In the genomic region with DNA sequence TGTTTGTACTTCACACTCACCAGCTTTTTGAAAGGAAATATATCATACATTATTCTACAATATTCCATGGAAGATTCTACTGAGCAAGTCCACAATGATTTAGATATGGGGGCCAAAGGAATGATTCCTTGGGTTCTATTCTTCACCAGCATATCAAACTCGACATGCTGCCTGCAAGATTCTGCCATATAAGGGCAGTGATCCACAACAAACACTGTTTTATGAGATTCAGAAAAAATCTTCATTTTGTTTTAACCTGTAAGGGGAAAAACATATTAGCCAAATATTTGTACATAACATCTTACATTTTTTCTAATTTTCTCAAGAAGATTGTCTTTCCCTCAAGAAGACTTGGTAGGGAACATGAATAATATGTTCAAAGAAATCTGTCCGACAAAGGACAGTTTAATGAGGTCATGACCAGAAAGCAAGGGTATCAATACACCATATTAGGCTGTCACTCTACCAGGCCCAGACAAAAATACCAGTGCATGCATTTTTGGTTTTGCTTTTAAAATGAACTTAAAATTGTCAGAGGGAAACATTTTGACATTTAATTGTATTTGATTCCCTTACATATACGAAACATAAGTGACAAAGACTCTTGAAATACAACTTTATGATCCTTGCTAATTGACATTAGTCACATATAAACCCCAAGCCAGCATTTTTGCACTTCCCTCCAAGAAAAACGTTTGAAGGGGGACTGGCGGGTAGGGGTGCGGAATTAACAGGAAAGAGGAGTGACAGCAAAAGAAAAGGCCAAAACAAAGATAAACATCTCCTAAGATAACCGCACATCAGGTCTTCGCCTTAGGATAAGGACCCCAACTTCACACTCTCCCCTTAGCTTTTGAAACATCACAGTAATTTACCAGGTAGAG, we compare ENCODE assay signal across 8 cellular contexts. TPM values are rescaled to one million over a fixed set of nuclear protein-coding genes. Genes with fewer than 3 reads are reported as not detected.
DNase-seq lines count a peak whose midpoint lies in the region; ATAC-seq and TF ChIP-seq lines count a peak whose summit lies in the region.

No MANE protein-coding gene starts in this region.

- peak overlapping the region; percentile 95 for H3K4me3 Mint-ChIP-seq in stimulated activated effector memory CD8-positive, alpha-beta T cell treated with anti-CD3 and anti-CD28 coated beads, Interleukin-12 subunit alpha, Interleukin-12 subunit beta, amount 100 ng/mL, for 72 hours

- no peaks in the 10 kb centered on the region for H3K9me3 ChIP-seq in right cardiac atrium (ENCODE audit: control insufficient read depth, low read length)

- no peak for TF ChIP-seq CTCF in WI38 (IDR thresholded peaks at IDR 0.05; ENCODE audit: low read depth, low read length)

- 13% methylated on average over 8 of the region's 8 CpGs for WGBS in right cardiac atrium

- peaks cover under 1% of the 10 kb centered on the region for H3K4me1 ChIP-seq in right cardiac atrium (ENCODE audit: control insufficient read depth, insufficient read depth, low read length)

- H3K9me3 Mint-ChIP-seq in stimulated activated effector memory CD8-positive, alpha-beta T cell treated with anti-CD3 and anti-CD28 coated beads, Interleukin-12 subunit alpha, Interleukin-12 subunit beta, amount 100 ng/mL, for 72 hours = no peaks in the 10 kb centered on the region

- H3K4me1 Mint-ChIP-seq in stimulated activated effector memory CD8-positive, alpha-beta T cell treated with anti-CD3 and anti-CD28 coated beads, Interleukin-12 subunit alpha, Interleukin-12 subunit beta, amount 100 ng/mL, for 72 hours = peaks cover 55% of the 10 kb centered on the region

- peaks cover 66% of the 10 kb centered on the region for H3K36me3 Mint-ChIP-seq in stimulated activated effector memory CD8-positive, alpha-beta T cell treated with anti-CD3 and anti-CD28 coated beads, Interleukin-12 subunit alpha, Interleukin-12 subunit beta, amount 100 ng/mL, for 72 hours

- ATAC-seq in right cardiac atrium (no peak), GM19035 (IDR thresholded peaks at IDR 0.05; ENCODE audit: unreplicated experiment) (no peak)
- ATAC-seq in stimulated activated effector memory CD8-positive, alpha-beta T cell treated with anti-CD3 and anti-CD28 coated beads, Interleukin-12 subunit alpha, Interleukin-12 subunit beta, amount 100 ng/mL, for 72 hours = no peak

- H3K27ac ChIP-seq in right cardiac atrium (ENCODE audit: low read length) = no peak overlapping the region

- H3K27me3 ChIP-seq in right cardiac atrium (ENCODE audit: control insufficient read depth, insufficient read depth) = no peaks in the 10 kb centered on the region

- intact Hi-C loops in right cardiac atrium (cut with DNase I) = loop anchor here in 2 of 4 donors (10.0 kb wide), 1 partner anchor 78 kb away; the partner anchor contains the start of gene TM7SF3 (in 2 of the 2)

- H3K4me3 ChIP-seq in WI38 (ENCODE audit: low read depth, low read length) (peak overlapping the region; percentile 99), right cardiac atrium (ENCODE audit: low read length) (peak overlapping the region; percentile 79)

- DNase-seq in activated gamma-delta T cell treated with Interleukin-2 at 50 U/mL for 16 hours (peak; percentile 5), activated gamma-delta T cell (lab: John Stamatoyannopoulos, UW) (no peak), right cardiac atrium (no peak), C1 segment of cervical spinal cord (lab: John Stamatoyannopoulos, UW) (no peak), NCI-H1417 treated with DMSO at 0.1 percent for 48 hours (lab: John Stamatoyannopoulos, UW) (no peak)
- DNase-seq in stimulated activated effector memory CD8-positive, alpha-beta T cell treated with anti-CD3 and anti-CD28 coated beads, Interleukin-12 subunit alpha, Interleukin-12 subunit beta, amount 100 ng/mL, for 72 hours (ENCODE audit: low spot score in 2 of 2) = no peak

- H3K27ac Mint-ChIP-seq in stimulated activated effector memory CD8-positive, alpha-beta T cell treated with anti-CD3 and anti-CD28 coated beads, Interleukin-12 subunit alpha, Interleukin-12 subunit beta, amount 100 ng/mL, for 72 hours = peak overlapping the region; percentile 97

RNA-seq across cellular contexts. Expression of gene INTS13, which starts 1.0 kb away (rescaled TPM):
- 10 to 100 TPM; 14.7 to 19.8 (median 15.4) TPM for total RNA-seq in right cardiac atrium
- polyA plus RNA-seq in right cardiac atrium = 15.8 TPM

RNA-seq across cellular contexts. Expression of gene FGFR1OP2, which starts 1.5 kb away (rescaled TPM):
- 10 to 100 TPM; 37.9 to 43.7 (median 39.9) TPM for total RNA-seq in right cardiac atrium
- polyA plus RNA-seq in right cardiac atrium = 33.4 TPM
